17 cellular contexts compared by ENCODE assay signal in genomic region chr5:142837274-142837673, GRCh38.
DNase-seq lines count a peak whose midpoint lies in the region; ATAC-seq, FAIRE-seq and TF ChIP-seq lines count a peak whose summit lies in the region.
"Had no signal": no experiment of that assay in that cellular context is flagged by ENCODE, and none has a peak within 500 bp of the region (broad histone marks: within the 10 kb centered on the region; RNA-seq: fewer than 3 reads in every experiment).

No MANE protein-coding gene starts in this region.

- H3K4me1 ChIP-seq in neural progenitor cell (peaks cover 21% of the 10 kb centered on the region), thyroid gland (peaks cover 7 to 16% of the 10 kb centered on the region in 2 donors)

- H3K4me3 ChIP-seq in neural progenitor cell (no peak overlapping the region), thyroid gland (replicated peaks in 1 of 3) (no peak overlapping the region)
- H3K4me3 ChIP-seq: gastrocnemius medialis, sigmoid colon had no signal

- DNase-seq in GM12891 (ENCODE audit: insufficient read length, low spot score) (no peak), OCI-M1 (lab: John Stamatoyannopoulos, UW) (peak; percentile 93), Right ventricle myocardium superior (no peak), neural progenitor cell (ENCODE audit: low spot score) (no peak), SK-N-DZ (ENCODE audit: low spot score) (no peak), kidney glomerular epithelial cell (lab: John Stamatoyannopoulos, UW) (no peak), thyroid gland (no peak)
- no peak for DNase-seq in activated CD4-positive, alpha-beta T cell treated with anti-CD3 and anti-CD28 coated beads for 1 hour
- DNase-seq: activated naive CD4-positive, alpha-beta T cell treated with anti-CD3 and anti-CD28 coated beads, Interleukin-2, amount 10 ng/mL, durations not matched to agents 7 days and 5 days; COR-L47; cortex of kidney; gastrocnemius medialis; immature natural killer cell; NCI-H1105; NCI-H526; sigmoid colon; stimulated activated CD4-positive, alpha-beta T cell treated with anti-CD3 and anti-CD28 coated beads, Interleukin-2, amount 100 ng/mL, for 24 hours had no signal

- FAIRE-seq in GM12891 (lab: Jason Lieb, UNC) = peak; percentile 47

- H3K9me3 ChIP-seq in neural progenitor cell (ENCODE audit: low read depth) (no peaks in the 10 kb centered on the region), thyroid gland (no peaks in the 10 kb centered on the region)
- H3K9me3 ChIP-seq: gastrocnemius medialis, sigmoid colon had no signal

- no peaks in the 10 kb centered on the region for H3K79me2 ChIP-seq in neural progenitor cell (ENCODE audit: low read depth)

- no peaks in the 10 kb centered on the region for H3K36me3 Mint-ChIP-seq in neural progenitor cell

- H3K9ac ChIP-seq in neural progenitor cell = no peak overlapping the region

- H3K4me2 ChIP-seq in neural progenitor cell = peak overlapping the region; percentile 25

- H4K20me1 ChIP-seq in neural progenitor cell (ENCODE audit: low read depth) = peaks cover 5% of the 10 kb centered on the region

- H3K27me3 ChIP-seq in neural progenitor cell (no peaks in the 10 kb centered on the region), thyroid gland (no peaks in the 10 kb centered on the region)
- H3K27me3 ChIP-seq: gastrocnemius medialis, sigmoid colon had no signal

- H3F3A ChIP-seq in neural progenitor cell (ENCODE audit: low read depth) = peaks cover 14% of the 10 kb centered on the region

- WGBS in thyroid gland, 2 donors = 81 to 86% methylated on average over 6 of the region's 6 CpGs

- no peaks in the 10 kb centered on the region for H3K9me3 Mint-ChIP-seq in neural progenitor cell
- H3K9me3 Mint-ChIP-seq: activated naive CD4-positive, alpha-beta T cell treated with anti-CD3 and anti-CD28 coated beads, Interleukin-2, amount 10 ng/mL, durations not matched to agents 7 days and 5 days; immature natural killer cell had no signal

- peak; percentile 21 for ATAC-seq in Right ventricle myocardium superior (ENCODE audit: poor library complexity)
- ATAC-seq: gastrocnemius medialis had no signal

- H3K27ac ChIP-seq in neural progenitor cell = no peak overlapping the region
- H3K27ac ChIP-seq in thyroid gland = no peak overlapping the region
- H3K27ac ChIP-seq: gastrocnemius medialis had no signal

- H3K27ac Mint-ChIP-seq in neural progenitor cell = no peak overlapping the region
- H3K27ac Mint-ChIP-seq: activated naive CD4-positive, alpha-beta T cell treated with anti-CD3 and anti-CD28 coated beads, Interleukin-2, amount 10 ng/mL, durations not matched to agents 7 days and 5 days; immature natural killer cell had no signal

- H2AFZ ChIP-seq in neural progenitor cell (replicated peaks) = no peak overlapping the region

- TF ChIP-seq CTCF in neural progenitor cell (IDR thresholded peaks at IDR 0.05) (no peak), thyroid gland (IDR thresholded peaks at IDR 0.05) (no peak)

- no peaks in the 10 kb centered on the region for H3K27me3 Mint-ChIP-seq in neural progenitor cell (ENCODE audit: insufficient read depth, low read depth)
- H3K27me3 Mint-ChIP-seq: activated naive CD4-positive, alpha-beta T cell treated with anti-CD3 and anti-CD28 coated beads, Interleukin-2, amount 10 ng/mL, durations not matched to agents 7 days and 5 days had no signal

- H3K36me3 ChIP-seq in neural progenitor cell = no peaks in the 10 kb centered on the region
- H3K36me3 ChIP-seq in thyroid gland = no peaks in the 10 kb centered on the region
- H3K36me3 ChIP-seq: gastrocnemius medialis, sigmoid colon had no signal

- H3K4me1 Mint-ChIP-seq in neural progenitor cell = peaks cover 17% of the 10 kb centered on the region

- no peak overlapping the region for H3K4me3 Mint-ChIP-seq in neural progenitor cell
- H3K4me3 Mint-ChIP-seq: activated naive CD4-positive, alpha-beta T cell treated with anti-CD3 and anti-CD28 coated beads, Interleukin-2, amount 10 ng/mL, durations not matched to agents 7 days and 5 days had no signal

- TF ChIP-seq POLR2A in GM12891 (IDR thresholded peaks at IDR 0.05; ENCODE audit: low read depth, low read length) (no peak), thyroid gland (IDR thresholded peaks at IDR 0.05) (no peak)

- intact Hi-C loops in Right ventricle myocardium superior (cut with DNase I) (no loop called here), thyroid gland (cut with DNase I) (no loop called here)

TF ChIP-seq in GM12891, 5 proteins besides CTCF, POLR2A, EP300 and RAD21:
- TF ChIP-seq POLR2AphosphoS5 (IDR thresholded peaks at IDR 0.05; ENCODE audit: low read depth, low read length) (no peak), POU2F2 (IDR thresholded peaks at IDR 0.05; ENCODE audit: low read depth, low read length) (no peak), TAF1 (IDR thresholded peaks at IDR 0.05; ENCODE audit: low read depth, low read length) (no peak)
